13 cellular contexts compared by ENCODE assay signal in genomic region chr5:148910686-148911361, GRCh38.
DNase-seq lines count a peak whose midpoint lies in the region; ATAC-seq and TF ChIP-seq lines count a peak whose summit lies in the region.
"Had no signal": no experiment of that assay in that cellular context is flagged by ENCODE, and none has a peak within 500 bp of the region (broad histone marks: within the 10 kb centered on the region; RNA-seq: fewer than 3 reads in every experiment).

No MANE protein-coding gene starts in this region.

- H3K27me3 Mint-ChIP-seq in Calu3 (ENCODE audit: unreplicated experiment) (no peaks in the 10 kb centered on the region), natural killer cell (ENCODE audit: low read depth in 2 of 2) (no peaks in the 10 kb centered on the region)
- H3K27me3 Mint-ChIP-seq in activated T-helper 1 cell treated with anti-CD3 and anti-CD28 coated beads, Interleukin-12 subunit alpha, Interleukin-12 subunit beta, Interleukin-2, Interleukin-4 antibody, amounts not matched to agents 30 ng/mL and 10 ng/mL and 1 ng/mL, durations not matched to agents 14 hours and 24 hours and 36 hours (ENCODE audit: insufficient read depth) = peaks cover 2% of the 10 kb centered on the region

- ATAC-seq in natural killer cell (no peak), GM19397 (IDR thresholded peaks at IDR 0.05; ENCODE audit: unreplicated experiment) (no peak)

- H3K4me3 Mint-ChIP-seq in Calu3 (ENCODE audit: low read depth, unreplicated experiment) = peak overlapping the region; percentile 7
- H3K4me3 Mint-ChIP-seq in natural killer cell = no peak overlapping the region
- H3K4me3 Mint-ChIP-seq in activated T-helper 1 cell treated with anti-CD3 and anti-CD28 coated beads, Interleukin-12 subunit alpha, Interleukin-12 subunit beta, Interleukin-2, Interleukin-4 antibody, amounts not matched to agents 30 ng/mL and 10 ng/mL and 1 ng/mL, durations not matched to agents 14 hours and 24 hours and 36 hours = no peak overlapping the region
- H3K4me3 Mint-ChIP-seq: naive B cell had no signal

- H3K9me3 Mint-ChIP-seq in Calu3 (ENCODE audit: low read depth, unreplicated experiment) (no peaks in the 10 kb centered on the region), natural killer cell (no peaks in the 10 kb centered on the region)
- H3K9me3 Mint-ChIP-seq in activated T-helper 1 cell treated with anti-CD3 and anti-CD28 coated beads, Interleukin-12 subunit alpha, Interleukin-12 subunit beta, Interleukin-2, Interleukin-4 antibody, amounts not matched to agents 30 ng/mL and 10 ng/mL and 1 ng/mL, durations not matched to agents 14 hours and 24 hours and 36 hours = no peaks in the 10 kb centered on the region
- H3K9me3 Mint-ChIP-seq: naive B cell had no signal

- H3K27ac Mint-ChIP-seq in Calu3 (ENCODE audit: unreplicated experiment) = peak overlapping the region; percentile 93
- H3K27ac Mint-ChIP-seq in natural killer cell = peak overlapping the region in 1 of 2 donors; percentile 65
- no peak overlapping the region for H3K27ac Mint-ChIP-seq in activated T-helper 1 cell treated with anti-CD3 and anti-CD28 coated beads, Interleukin-12 subunit alpha, Interleukin-12 subunit beta, Interleukin-2, Interleukin-4 antibody, amounts not matched to agents 30 ng/mL and 10 ng/mL and 1 ng/mL, durations not matched to agents 14 hours and 24 hours and 36 hours

- intact Hi-C loops in Calu3 (cut with micrococcal nuclease; ENCODE audit: unreplicated experiment) = loop anchor here (2.0 to 5.0 kb wide), 2 partner anchors 56 to 316 kb away; no protein-coding TSS in a partner anchor
- intact Hi-C loops in colonic mucosa (cut with DNase I) = no loop called here
- intact Hi-C loops in natural killer cell (cut with micrococcal nuclease) = no loop called here
- intact Hi-C loops in activated T-helper 1 cell treated with anti-CD3 and anti-CD28 coated beads, Interleukin-12 subunit alpha, Interleukin-12 subunit beta, Interleukin-2, Interleukin-4 antibody, amounts not matched to agents 30 ng/mL and 10 ng/mL and 1 ng/mL, durations not matched to agents 14 hours and 24 hours and 36 hours (cut with micrococcal nuclease) = no loop called here

- CTCF ChIA-PET in Calu3 (lab: Charles Lee) = interaction anchor here (0.7 to 2.2 kb wide), 10 partner anchors 47 to 204 kb away, joined by 3 to 13 read pairs (median 4); partner anchors contain the start of gene ADRB2

- H3K27ac ChIP-seq in colonic mucosa = no peak overlapping the region

- no peaks in the 10 kb centered on the region for H3K27me3 ChIP-seq in colonic mucosa

- no peak overlapping the region for H3K9ac ChIP-seq in colonic mucosa (ENCODE audit: low read depth in 2 of 2, low read length in 2 of 2)

- H3K4me1 Mint-ChIP-seq in Calu3 (ENCODE audit: low read depth, unreplicated experiment) (peaks cover 83% of the 10 kb centered on the region), natural killer cell (peaks cover 38 to 60% of the 10 kb centered on the region in 2 donors)
- H3K4me1 Mint-ChIP-seq in activated T-helper 1 cell treated with anti-CD3 and anti-CD28 coated beads, Interleukin-12 subunit alpha, Interleukin-12 subunit beta, Interleukin-2, Interleukin-4 antibody, amounts not matched to agents 30 ng/mL and 10 ng/mL and 1 ng/mL, durations not matched to agents 14 hours and 24 hours and 36 hours (ENCODE audit: low read depth) = no peaks in the 10 kb centered on the region

- DNase-seq in Calu3 (peak; percentile 94), OCI-M1 (lab: John Stamatoyannopoulos, UW) (peak; percentile 0), colonic mucosa (peak; percentile 61), mucosa of gallbladder (ENCODE audit: low spot score) (peak; percentile 21), natural killer cell (no peak), NCI-H2171 (lab: John Stamatoyannopoulos, UW) (no peak)
- no peak for DNase-seq in activated T-helper 1 cell treated with anti-CD3 and anti-CD28 coated beads, Interleukin-12 subunit alpha, Interleukin-12 subunit beta, Interleukin-2, Interleukin-4 antibody, amounts not matched to agents 30 ng/mL and 10 ng/mL and 1 ng/mL, durations not matched to agents 14 hours and 24 hours and 36 hours (ENCODE audit: low spot score)
- DNase-seq: activated CD4-positive, alpha-beta T cell treated with anti-CD3 and anti-CD28 coated beads, Interleukin-2, amount 50 U/mL, for 1 hour; cortex of kidney; GOT3; naive B cell; NCI-H1436 had no signal

- H3K4me1 ChIP-seq in colonic mucosa = no peaks in the 10 kb centered on the region

- BruUV-seq in Calu3 (replicated peaks; lab: Mats Ljungman, UMichigan) = no TSS peak

- H3K36me3 ChIP-seq in colonic mucosa = no peaks in the 10 kb centered on the region

- H3K4me3 ChIP-seq in colonic mucosa = no peak overlapping the region

- TF ChIP-seq CTCF in Calu3 (IDR thresholded peaks at IDR 0.05; ENCODE audit: unreplicated experiment) (no peak), colonic mucosa (IDR thresholded peaks at IDR 0.05) (no peak), natural killer cell (IDR thresholded peaks at IDR 0.05) (no peak)

- H3K36me3 Mint-ChIP-seq in Calu3 (ENCODE audit: insufficient read depth, unreplicated experiment) (peaks cover 17% of the 10 kb centered on the region), natural killer cell (no peaks in the 10 kb centered on the region)
- H3K36me3 Mint-ChIP-seq in activated T-helper 1 cell treated with anti-CD3 and anti-CD28 coated beads, Interleukin-12 subunit alpha, Interleukin-12 subunit beta, Interleukin-2, Interleukin-4 antibody, amounts not matched to agents 30 ng/mL and 10 ng/mL and 1 ng/mL, durations not matched to agents 14 hours and 24 hours and 36 hours (ENCODE audit: low read depth) = no peaks in the 10 kb centered on the region
- H3K36me3 Mint-ChIP-seq: naive B cell had no signal

- no peaks in the 10 kb centered on the region for H3K9me3 ChIP-seq in colonic mucosa

Comparison
In these comparisons a context has a peak if more than half of its experiments do, and no peak if none do; other contexts are left out.
1. DNase-seq: peak in Calu3 (single experiment), OCI-M1 (single experiment), colonic mucosa (single experiment) and mucosa of gallbladder (single experiment); none in natural killer cell (single experiment), activated T-helper 1 cell treated with anti-CD3 and anti-CD28 coated beads, Interleukin-12 subunit alpha, Interleukin-12 subunit beta, Interleukin-2, Interleukin-4 antibody, amounts not matched to agents 30 ng/mL and 10 ng/mL and 1 ng/mL, durations not matched to agents 14 hours and 24 hours and 36 hours (single experiment) and NCI-H2171 (single experiment).